20 cellular contexts compared by ENCODE assay signal in the genomic region with DNA sequence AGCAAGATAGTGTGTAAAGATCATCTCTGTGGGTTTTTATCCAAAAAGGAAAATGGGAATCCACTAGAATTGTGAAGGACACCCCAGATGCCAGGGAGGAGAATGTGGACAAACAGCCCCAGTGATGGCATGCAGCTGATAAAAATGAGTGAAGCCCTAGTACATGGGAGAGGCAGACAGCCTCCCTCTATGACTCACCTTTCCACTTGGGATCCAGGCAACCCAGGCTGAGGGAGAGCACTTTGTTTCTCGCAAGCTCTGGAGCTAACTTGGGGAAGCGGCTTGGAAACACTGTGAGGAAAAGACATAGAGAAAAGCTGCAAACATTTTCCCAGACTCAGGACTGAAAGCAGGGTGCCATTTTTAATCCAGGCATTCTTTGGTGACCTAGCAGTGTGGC. TPM values are rescaled to one million over a fixed set of nuclear protein-coding genes. Genes with fewer than 3 reads are reported as not detected.
DNase-seq lines count a peak whose midpoint lies in the region; ATAC-seq and TF ChIP-seq lines count a peak whose summit lies in the region.
"Had no signal": no experiment of that assay in that cellular context is flagged by ENCODE, and none has a peak within 500 bp of the region (broad histone marks: within the 10 kb centered on the region; RNA-seq: fewer than 3 reads in every experiment).

No MANE protein-coding gene starts in this region.

- DNase-seq in EH (ENCODE audit: low read depth) (peak; percentile 44), LHCN-M2 (ENCODE audit: low read depth) (peak; percentile 39), brain microvascular endothelial cell (peak; percentile 19), left lung (no peak), DMS79 (lab: John Stamatoyannopoulos, UW) (no peak)
- no peak for DNase-seq in effector memory CD8-positive, alpha-beta T cell
- DNase-seq: activated effector memory CD4-positive, alpha-beta T cell treated with anti-CD3 and anti-CD28 coated beads, Interleukin-2, amount 50 U/mL, for 16 hours; activated naive CD8-positive, alpha-beta T cell treated with anti-CD3 and anti-CD28 coated beads, Interleukin-2, amount 10 ng/mL, durations not matched to agents 7 days and 5 days; Caco-2; GOT3; KBM-7; left cardiac atrium; NCI-H1694; NCI-H510A; stimulated activated CD4-positive, alpha-beta T cell treated with anti-CD3 and anti-CD28 coated beads, Interleukin-4, amount 100 ng/mL, for 1 hour had no signal

- no peak overlapping the region for H3K27ac ChIP-seq in brain microvascular endothelial cell
- H3K27ac ChIP-seq in left lung = no peak overlapping the region
- H3K27ac ChIP-seq: BLaER1, foreskin keratinocyte had no signal

- no peaks in the 10 kb centered on the region for H3K9me3 Mint-ChIP-seq in effector memory CD8-positive, alpha-beta T cell

- no peaks in the 10 kb centered on the region for H3K27me3 Mint-ChIP-seq in effector memory CD8-positive, alpha-beta T cell
- H3K27me3 Mint-ChIP-seq: activated naive CD8-positive, alpha-beta T cell treated with anti-CD3 and anti-CD28 coated beads, Interleukin-2, amount 10 ng/mL, durations not matched to agents 7 days and 5 days had no signal

- ATAC-seq in left lung = peak; percentile 18
- no peak for ATAC-seq in GM21515 (IDR thresholded peaks at IDR 0.05; ENCODE audit: unreplicated experiment)
- no peak for ATAC-seq in effector memory CD8-positive, alpha-beta T cell (replicated peaks)
- ATAC-seq in GM18873 (IDR thresholded peaks at IDR 0.05; ENCODE audit: low FRiP score, unreplicated experiment) = no peak
- ATAC-seq: foreskin keratinocyte, SK-N-SH treated with all-trans-retinoic acid at 6 μM for 48 hours had no signal

- H3K27me3 ChIP-seq in brain microvascular endothelial cell (replicated peaks) = no peaks in the 10 kb centered on the region
- no peaks in the 10 kb centered on the region for H3K27me3 ChIP-seq in left lung
- H3K27me3 ChIP-seq: BLaER1, foreskin keratinocyte had no signal

- peaks cover 6% of the 10 kb centered on the region for H3K36me3 ChIP-seq in brain microvascular endothelial cell (replicated peaks)
- peaks cover 0 to 15% of the 10 kb centered on the region in 2 donors for H3K36me3 ChIP-seq in left lung

- peak overlapping the region in 1 of 2 donors; percentile 11 for H3K27ac Mint-ChIP-seq in effector memory CD8-positive, alpha-beta T cell
- H3K27ac Mint-ChIP-seq: activated naive CD8-positive, alpha-beta T cell treated with anti-CD3 and anti-CD28 coated beads, Interleukin-2, amount 10 ng/mL, durations not matched to agents 7 days and 5 days had no signal

- intact Hi-C loops in left lung (cut with DNase I) = no loop called here

- H3K4me1 Mint-ChIP-seq in effector memory CD8-positive, alpha-beta T cell (ENCODE audit: low read depth in 2 of 2) = peaks cover 9 to 12% of the 10 kb centered on the region in 2 donors

- no peak overlapping the region for H3K4me3 Mint-ChIP-seq in effector memory CD8-positive, alpha-beta T cell
- H3K4me3 Mint-ChIP-seq: activated naive CD8-positive, alpha-beta T cell treated with anti-CD3 and anti-CD28 coated beads, Interleukin-2, amount 10 ng/mL, durations not matched to agents 7 days and 5 days had no signal

- H3K9me3 ChIP-seq in left lung = peaks cover 0 to 7% of the 10 kb centered on the region in 2 donors

- H3K4me3 ChIP-seq in brain microvascular endothelial cell (ENCODE audit: low read depth, low read length) (no peak overlapping the region), left lung (no peak overlapping the region)
- H3K4me3 ChIP-seq: BLaER1 had no signal

- in situ Hi-C loops in brain microvascular endothelial cell (cut with HindIII; ENCODE audit: low pct_ligation_motif_present, low sequenced_read_pairs) = no loop called here

- H3K36me3 Mint-ChIP-seq in effector memory CD8-positive, alpha-beta T cell (ENCODE audit: insufficient read depth) = peaks cover 3% of the 10 kb centered on the region

- no peak for TF ChIP-seq CTCF in brain microvascular endothelial cell (IDR thresholded peaks at IDR 0.05; ENCODE audit: low read depth, low read length, missing control alignments)
- TF ChIP-seq CTCF in left lung (IDR thresholded peaks at IDR 0.05) = no peak

- no peaks in the 10 kb centered on the region for H3K4me1 ChIP-seq in left lung
- H3K4me1 ChIP-seq: Caco-2, foreskin keratinocyte had no signal

RNA-seq across cellular contexts. Expression of gene FLACC1, which starts 5.3 kb away (rescaled TPM):
- 1.3 and 3.7 TPM in 2 replicates for total RNA-seq in LHCN-M2 (2014; rRNA removed)
- polyA plus RNA-seq in LHCN-M2 (2012) = 0.11 TPM
- total RNA-seq in left lung = 1 to 10 TPM; 1.5 to 2.0 TPM

Comparison
In these comparisons a context has a peak if more than half of its experiments do, and no peak if none do; other contexts are left out.
1. DNase-seq: peak in EH (single experiment), LHCN-M2 (single experiment) and brain microvascular endothelial cell (single experiment); none in left lung (0 of 2), DMS79 (single experiment) and effector memory CD8-positive, alpha-beta T cell (0 of 3).